10 cellular contexts compared by ENCODE assay signal in genomic region chr19:19661675-19662251, GRCh38. TPM values are rescaled to one million over a fixed set of nuclear protein-coding genes. Genes with fewer than 3 reads are reported as not detected.
DNase-seq lines count a peak whose midpoint lies in the region; ATAC-seq and TF ChIP-seq lines count a peak whose summit lies in the region.
"Had no signal": no experiment of that assay in that cellular context is flagged by ENCODE, and none has a peak within 500 bp of the region (broad histone marks: within the 10 kb centered on the region; RNA-seq: fewer than 3 reads in every experiment).

No MANE protein-coding gene starts in this region.

- TF ChIP-seq CTCF in GM06990 (IDR thresholded peaks at IDR 0.05; ENCODE audit: insufficient read depth, low read length, poor library complexity, severe bottlenecking), result no peak

- H3K4me3 Mint-ChIP-seq in IgD-negative memory B cell, result peak overlapping the region; percentile 89 to 98 (median 94)

- peaks cover 4% of the 10 kb centered on the region for H3K4me1 ChIP-seq in mesendoderm (ENCODE audit: control insufficient read depth, low read depth, low read length)

- H3K27ac ChIP-seq in mesendoderm (ENCODE audit: low read depth, low read length), result no peak overlapping the region
- H3K27ac ChIP-seq: SJSA1 had no signal

- H2BK120ac ChIP-seq in mesendoderm (ENCODE audit: low read depth, low read length), result no peak overlapping the region

- peak overlapping the region; percentile 94 to 99 (median 98) for H3K27ac Mint-ChIP-seq in IgD-negative memory B cell

- H3K36me3 Mint-ChIP-seq in IgD-negative memory B cell, result no peaks in the 10 kb centered on the region

- H3K9me3 Mint-ChIP-seq in IgD-negative memory B cell, result no peaks in the 10 kb centered on the region

- peak overlapping the region; percentile 11 for H3K4me2 ChIP-seq in mesendoderm (ENCODE audit: low read length)

- H3K4me3 ChIP-seq in GM06990 (replicated peaks; ENCODE audit: low read depth, low read length) (peak overlapping the region; percentile 96), mesendoderm (ENCODE audit: low read length) (no peak overlapping the region)

- H3K27me3 ChIP-seq in GM06990 (replicated peaks; ENCODE audit: control insufficient read depth, insufficient read depth, low read length) (no peaks in the 10 kb centered on the region), mesendoderm (ENCODE audit: insufficient read depth, low read length, poor library complexity) (no peaks in the 10 kb centered on the region)
- H3K27me3 ChIP-seq: left lung, SJSA1 had no signal

- H2BK15ac ChIP-seq in mesendoderm (replicated peaks; ENCODE audit: low read depth), result no peak overlapping the region

- ATAC-seq in GM21367 (IDR thresholded peaks at IDR 0.05; ENCODE audit: unreplicated experiment), result peak; percentile 38
- ATAC-seq: left lung had no signal

- no peaks in the 10 kb centered on the region for H3K27me3 Mint-ChIP-seq in IgD-negative memory B cell

- H3K18ac ChIP-seq in mesendoderm (ENCODE audit: low read length), result no peak overlapping the region

- H3K79me1 ChIP-seq in mesendoderm (ENCODE audit: low read length), result peaks cover 25% of the 10 kb centered on the region

- no peak overlapping the region for H4K8ac ChIP-seq in mesendoderm (ENCODE audit: low read depth, low read length)

- no peak overlapping the region for H2AK5ac ChIP-seq in mesendoderm (ENCODE audit: low read length)

- H3K4me1 Mint-ChIP-seq in IgD-negative memory B cell, result peaks cover 19 to 24% (median 23%) of the 10 kb centered on the region in 3 donors

- no peak overlapping the region for H3K56ac ChIP-seq in mesendoderm (ENCODE audit: low read length)

- H3K9ac ChIP-seq in mesendoderm (ENCODE audit: low read length), result no peak overlapping the region

- peaks cover 28% of the 10 kb centered on the region for H3K79me2 ChIP-seq in mesendoderm (ENCODE audit: control insufficient read depth, insufficient read depth, low read length)

- peaks cover 27% of the 10 kb centered on the region for H3K36me3 ChIP-seq in GM06990 (ENCODE audit: control insufficient read depth, insufficient read depth, low read length)
- peaks cover 17% of the 10 kb centered on the region for H3K36me3 ChIP-seq in mesendoderm (ENCODE audit: control insufficient read depth, insufficient read depth, low read length)

- WGBS in mesendoderm (ENCODE audit: extremely low coverage, insufficient coverage, low lambda C conversion rate), result no CpG with 5 or more reads among the region's 18 CpGs

- H4K5ac ChIP-seq in mesendoderm (ENCODE audit: low read length), result no peak overlapping the region

- no peak overlapping the region for H3K4ac ChIP-seq in mesendoderm (ENCODE audit: low read depth, low read length)

- peak; percentile 78 for DNase-seq in GM06990 (ENCODE audit: extremely low read depth, insufficient read length)
- peak; percentile 50 to 62 for DNase-seq in activated CD4-positive, alpha-beta T cell treated with anti-CD3 and anti-CD28 coated beads, Interleukin-2, amount 50 U/mL, for 48 hours
- peak; percentile 54 for DNase-seq in mesendoderm
- DNase-seq in HT-29 (ENCODE audit: low spot score), result no peak
- DNase-seq in kidney glomerular epithelial cell (lab: John Stamatoyannopoulos, UW), result no peak
- DNase-seq in HPDE6-E6E7 (ENCODE audit: extremely low spot score), result no peak

- no peak overlapping the region for H2BK5ac ChIP-seq in mesendoderm (ENCODE audit: low read length)

- no peak overlapping the region for H3K23ac ChIP-seq in mesendoderm (ENCODE audit: low read length)

RNA-seq across cellular contexts. Expression of gene ATP13A1, which starts 1.7 kb away (rescaled TPM):
- 59.0 TPM for polyA plus RNA-seq in IgD-negative memory B cell
- polyA plus RNA-seq in mesendoderm (2013, experiment 1 of 2), result 37.8 TPM
- 36.4 TPM for polyA plus RNA-seq in mesendoderm (2013, experiment 2 of 2)
- 38.8 and 42.0 TPM in 2 replicates for total RNA-seq in HT-29 (2014; rRNA removed; shearing (Covaris generic))

RNA-seq across cellular contexts. Expression of gene ZNF101, which starts 6.9 kb away (rescaled TPM):
- 32.2 TPM for polyA plus RNA-seq in IgD-negative memory B cell
- polyA plus RNA-seq in mesendoderm (2013, experiment 1 of 2), result 38.5 TPM
- 35.3 TPM for polyA plus RNA-seq in mesendoderm (2013, experiment 2 of 2)
- 2.0 and 4.6 TPM in 2 replicates for total RNA-seq in HT-29 (2014; rRNA removed; shearing (Covaris generic))

RNA-seq across cellular contexts. Expression of gene GMIP, which starts 18.3 kb away (rescaled TPM):
- 72.4 TPM for polyA plus RNA-seq in IgD-negative memory B cell
- 10.4 TPM for polyA plus RNA-seq in mesendoderm (2013, experiment 1 of 2)
- polyA plus RNA-seq in mesendoderm (2013, experiment 2 of 2), result 10.4 TPM
- total RNA-seq in HT-29 (2014; rRNA removed; shearing (Covaris generic)), result 15.9 and 19.3 TPM in 2 replicates

RNA-seq across cellular contexts. Expression of gene LPAR2, which starts 33.7 kb away (rescaled TPM):
- 14.3 TPM for polyA plus RNA-seq in IgD-negative memory B cell
- 47.8 TPM for polyA plus RNA-seq in mesendoderm (2013, experiment 1 of 2)
- 47.7 TPM for polyA plus RNA-seq in mesendoderm (2013, experiment 2 of 2)
- total RNA-seq in HT-29 (2014; rRNA removed; shearing (Covaris generic)), result 14.1 and 16.2 TPM in 2 replicates

RNA-seq across cellular contexts. Expression of gene PBX4, which starts 43.3 kb away (rescaled TPM):
- 4.1 TPM for polyA plus RNA-seq in IgD-negative memory B cell
- 1.0 TPM for polyA plus RNA-seq in mesendoderm (2013, experiment 1 of 2)
- 1.2 TPM for polyA plus RNA-seq in mesendoderm (2013, experiment 2 of 2)
- total RNA-seq in HT-29 (2014; rRNA removed; shearing (Covaris generic)), result 2.5 and 3.3 TPM in 2 replicates

Comparison
In these comparisons a context has a peak if more than half of its experiments do, and no peak if none do; other contexts are left out.
1. DNase-seq: peak in GM06990 (single experiment), activated CD4-positive, alpha-beta T cell treated with anti-CD3 and anti-CD28 coated beads, Interleukin-2, amount 50 U/mL, for 48 hours (2 of 2) and mesendoderm (single experiment); none in HT-29 (single experiment), kidney glomerular epithelial cell (single experiment) and HPDE6-E6E7 (single experiment).